ENCODE assay signal across 15 cellular contexts in genomic region chr5:100800552-100800951, GRCh38.
DNase-seq lines count a peak whose midpoint lies in the region; ATAC-seq, FAIRE-seq and TF ChIP-seq lines count a peak whose summit lies in the region.
"Had no signal": no experiment of that assay in that cellular context is flagged by ENCODE, and none has a peak within 500 bp of the region (broad histone marks: within the 10 kb centered on the region; RNA-seq: fewer than 3 reads in every experiment).

No MANE protein-coding gene starts in this region.

- no peaks in the 10 kb centered on the region for H3K27me3 ChIP-seq in dorsolateral prefrontal cortex
- H3K27me3 ChIP-seq: hepatocyte, MG63, SJSA1 had no signal

- no peak overlapping the region for H3K27ac ChIP-seq in dorsolateral prefrontal cortex
- H3K27ac ChIP-seq: hepatocyte, SJSA1 had no signal

- POLR2A ChIA-PET in naive thymus-derived CD8-positive, alpha-beta T cell (lab: Charles Lee), result no interaction called here

- H3K36me3 Mint-ChIP-seq in naive thymus-derived CD8-positive, alpha-beta T cell, result peaks cover 0 to 5% (median 0%) of the 10 kb centered on the region in 3 donors

- H3K27ac Mint-ChIP-seq in naive thymus-derived CD8-positive, alpha-beta T cell, result no peak overlapping the region
- H3K27ac Mint-ChIP-seq: GM23338 had no signal

- ATAC-seq in GM21360 (IDR thresholded peaks at IDR 0.05; ENCODE audit: unreplicated experiment), result peak; percentile 76
- ATAC-seq in HG02885 (IDR thresholded peaks at IDR 0.05; ENCODE audit: poor library complexity, unreplicated experiment), result peak; percentile 90
- ATAC-seq in HG03575 (IDR thresholded peaks at IDR 0.05; ENCODE audit: extremely low read depth, insufficient number of reproducible peaks, low FRiP score, unreplicated experiment), result peak; percentile 93
- ATAC-seq in naive thymus-derived CD8-positive, alpha-beta T cell, result no peak
- ATAC-seq: GM23338, left colon had no signal

- H3K4me3 Mint-ChIP-seq in naive thymus-derived CD8-positive, alpha-beta T cell, result no peak overlapping the region
- H3K4me3 Mint-ChIP-seq: activated naive CD4-positive, alpha-beta T cell treated with anti-CD3 and anti-CD28 coated beads, Interleukin-2, amount 50 U/mL, for 24 hours; GM23338 had no signal

- intact Hi-C loops in dorsolateral prefrontal cortex (cut with DNase I), result no loop called here

- no peaks in the 10 kb centered on the region for H3K27me3 Mint-ChIP-seq in naive thymus-derived CD8-positive, alpha-beta T cell
- H3K27me3 Mint-ChIP-seq: activated naive CD4-positive, alpha-beta T cell treated with anti-CD3 and anti-CD28 coated beads, Interleukin-2, amount 50 U/mL, for 24 hours had no signal

- no peak for DNase-seq in GM18507 (ENCODE audit: extremely low spot score, insufficient read length, low read depth)
- no peak for DNase-seq in HK-2 (ENCODE audit: unreplicated experiment)
- no peak for DNase-seq in dorsolateral prefrontal cortex
- DNase-seq in naive thymus-derived CD8-positive, alpha-beta T cell, result no peak
- DNase-seq in amniotic stem cell (lab: John Stamatoyannopoulos, UW), result no peak
- DNase-seq: cerebellar nuclear complex, left colon, MG63 had no signal

- peaks cover 0 to 21% (median 7%) of the 10 kb centered on the region in 9 donors for H3K9me3 Mint-ChIP-seq in naive thymus-derived CD8-positive, alpha-beta T cell
- H3K9me3 Mint-ChIP-seq: GM23338 had no signal

- H3K4me1 Mint-ChIP-seq in naive thymus-derived CD8-positive, alpha-beta T cell, result peaks cover 0 to 3% (median 0%) of the 10 kb centered on the region in 4 donors
- H3K4me1 Mint-ChIP-seq: GM23338 had no signal

- peak; percentile 42 for FAIRE-seq in GM18507 (lab: Jason Lieb, UNC)

- no peak overlapping the region for H3K4me3 ChIP-seq in dorsolateral prefrontal cortex
- H3K4me3 ChIP-seq: GM23338, hepatocyte, MG63, SJSA1 had no signal

- no peak for TF ChIP-seq CTCF in dorsolateral prefrontal cortex (IDR thresholded peaks at IDR 0.05 in 54 of 56, conservative IDR thresholded peaks at IDR 0.05 in 2 of 56; ENCODE audit: low read depth in 1 of 56, partially characterized antibody in 56 of 56)

Comparison
In these comparisons a context has a peak if more than half of its experiments do, and no peak if none do; other contexts are left out.
1. ATAC-seq: peak in GM21360 (single experiment), HG02885 (single experiment) and HG03575 (single experiment); none in naive thymus-derived CD8-positive, alpha-beta T cell (0 of 2).